Comparison of ENCODE assay signal across 12 cellular contexts in genomic region chr2:69554981-69555380, GRCh38.
A peak's percentile ranks its signal among the peaks of the same experiment; 100 is the strongest.
DNase-seq lines count a peak whose midpoint lies in the region; ATAC-seq, FAIRE-seq and TF ChIP-seq lines count a peak whose summit lies in the region.
"Had no signal": no experiment of that assay in that cellular context is flagged by ENCODE, and none has a peak within 500 bp of the region (broad histone marks: within the 10 kb centered on the region; RNA-seq: fewer than 3 reads in every experiment).

No MANE protein-coding gene starts in this region.

- in situ Hi-C loops in GM12878 (cut with MboI) = loop anchor here (25.0 kb wide), 1 partner anchor 257 kb away; no protein-coding TSS in a partner anchor

- H3K4me1 ChIP-seq in GM12878 (ENCODE audit: control insufficient read depth, insufficient read depth, low read length) = peaks cover 8% of the 10 kb centered on the region
- peaks cover 3 to 28% of the 10 kb centered on the region in 2 donors for H3K4me1 ChIP-seq in naive thymus-derived CD4-positive, alpha-beta T cell (ENCODE audit: control insufficient read depth in 2 of 2, insufficient read depth in 2 of 2, low read length in 2 of 2)

- peak; percentile 54 for ATAC-seq in HG02852 (IDR thresholded peaks at IDR 0.05; ENCODE audit: unreplicated experiment)
- peak; percentile 69 for ATAC-seq in GM12878
- ATAC-seq in naive thymus-derived CD4-positive, alpha-beta T cell = peak; percentile 42
- no peak for ATAC-seq in HG03196 (IDR thresholded peaks at IDR 0.05; ENCODE audit: unreplicated experiment)

- POLR2A ChIA-PET in GM12878 (lab: Charles Lee) = interaction anchor here (0.6 to 0.8 kb wide), 3 partner anchors 29 to 169 kb away, joined by 3 to 4 read pairs (median 3); no protein-coding TSS in a partner anchor
- POLR2A ChIA-PET in naive thymus-derived CD4-positive, alpha-beta T cell (lab: Charles Lee) = interaction anchor here (0.6 to 0.8 kb wide), 2 partner anchors 20 to 89 kb away, joined by 3 to 4 read pairs; no protein-coding TSS in a partner anchor

- no peaks in the 10 kb centered on the region for H3K27me3 Mint-ChIP-seq in naive thymus-derived CD4-positive, alpha-beta T cell

- WGBS in GM12878 (ENCODE audit: insufficient coverage, insufficient replicate concordance, low lambda C conversion rate, missing lambda C conversion rate) = 2% methylated on average over 3 of the region's 3 CpGs

- H3K4me2 ChIP-seq in GM12878 (ENCODE audit: control insufficient read depth, insufficient read depth) = no peak overlapping the region

- CTCF ChIA-PET in GM12878 (lab: Yijun Ruan, JAX) = interaction anchor here (1.1 to 14.4 kb wide), 3 partner anchors 9 to 180 kb away, joined by 4 to 176 read pairs (median 5); partner anchors contain the start of gene NFU1
- CTCF ChIA-PET in naive thymus-derived CD4-positive, alpha-beta T cell (lab: Charles Lee) = interaction anchor here (0.6 to 1.7 kb wide), 6 partner anchors 10 to 262 kb away, joined by 3 to 11 read pairs (median 3); no protein-coding TSS in a partner anchor

- 0 out of 2 replicates have a peak overlapping the region, but pooled peaks have one; percentile 3 for H3K9ac ChIP-seq in GM12878 (ENCODE audit: control insufficient read depth, insufficient read depth, low read length)
- H3K9ac ChIP-seq: GM23248 had no signal

- peak overlapping the region; percentile 18 for H2AFZ ChIP-seq in GM12878 (ENCODE audit: control insufficient read depth, low read depth, low read length)
- H2AFZ ChIP-seq: GM23248 had no signal

- no peaks in the 10 kb centered on the region for H3K9me3 Mint-ChIP-seq in naive thymus-derived CD4-positive, alpha-beta T cell

- no peaks in the 10 kb centered on the region for H3K9me3 ChIP-seq in GM12878 (replicated peaks; ENCODE audit: control insufficient read depth, insufficient read depth, low read length)
- no peaks in the 10 kb centered on the region for H3K9me3 ChIP-seq in naive thymus-derived CD4-positive, alpha-beta T cell (ENCODE audit: control insufficient read depth in 2 of 3, low read length in 3 of 3)

- intact Hi-C loops in GM12878 (cut with micrococcal nuclease; ENCODE audit: unreplicated experiment) = loop anchor here (5.0 kb wide), 2 partner anchors 87 to 262 kb away; partner anchors contain the start of gene AAK1
- intact Hi-C loops in naive thymus-derived CD4-positive, alpha-beta T cell (cut with micrococcal nuclease) = loop anchor here in 1 of 2 donors (5.0 kb wide), 1 partner anchor 87 kb away; the partner anchor contains the start of gene AAK1

- H3K4me1 Mint-ChIP-seq in naive thymus-derived CD4-positive, alpha-beta T cell = peaks cover 42 to 88% (median 81%) of the 10 kb centered on the region in 7 donors

- peak; percentile 22 for DNase-seq in EH (ENCODE audit: low read depth)
- peak; percentile 73 for DNase-seq in GM12878 (ENCODE audit: low read depth, low spot score)
- DNase-seq in naive thymus-derived CD4-positive, alpha-beta T cell = peak in 1 of 9 donors; percentile 24
- no peak for DNase-seq in NCI-H146 (lab: John Stamatoyannopoulos, UW)
- DNase-seq in NCI-H2171 (lab: John Stamatoyannopoulos, UW) = no peak
- no peak for DNase-seq in HT-29 (ENCODE audit: low spot score)
- DNase-seq: EL, GM23248, MM.1S had no signal

- peak; percentile 74 for FAIRE-seq in GM12878 (lab: Jason Lieb, UNC)
- FAIRE-seq: astrocyte had no signal

- H4K20me1 ChIP-seq in GM12878 (ENCODE audit: control insufficient read depth, insufficient read depth) = no peaks in the 10 kb centered on the region

- no peak overlapping the region; the same call in 1 of the 2 replicates for H3K4me3 ChIP-seq in GM12878
- no peak overlapping the region for H3K4me3 ChIP-seq in naive thymus-derived CD4-positive, alpha-beta T cell (ENCODE audit: low read length)
- H3K4me3 ChIP-seq: GM23248 had no signal

- H3K27me3 ChIP-seq in GM12878 (replicated peaks in 1 of 2; ENCODE audit: control insufficient read depth in 2 of 2, insufficient read depth in 2 of 2, low read length in 1 of 2) = no peaks in the 10 kb centered on the region
- H3K27me3 ChIP-seq in naive thymus-derived CD4-positive, alpha-beta T cell (ENCODE audit: control insufficient read depth in 2 of 2, insufficient read depth in 2 of 2, low read length in 2 of 2) = no peaks in the 10 kb centered on the region

- H3K4me3 Mint-ChIP-seq in naive thymus-derived CD4-positive, alpha-beta T cell = peak overlapping the region in 8 of 10 donors; percentile 2 to 63 (median 16)

- TF ChIP-seq POLR2A in GM12878 (IDR thresholded peaks at IDR 0.05; ENCODE audit: low read depth, low read length) = no peak

- H3K79me2 ChIP-seq in GM12878 (ENCODE audit: control insufficient read depth, insufficient read depth, low read length) = peaks cover 4% of the 10 kb centered on the region; the same call in 1 of the 2 replicates

- TF ChIP-seq CTCF in GM12878 (IDR thresholded peaks at IDR 0.05 in 2 of 3, conservative IDR thresholded peaks at IDR 0.05 in 1 of 3; ENCODE audit: control insufficient read depth in 2 of 3, extremely low read depth in 1 of 3, insufficient read depth in 1 of 3, low read depth in 3 of 3, low read length in 3 of 3) = no peak

- H3K36me3 Mint-ChIP-seq in naive thymus-derived CD4-positive, alpha-beta T cell = peaks cover 4 to 46% (median 27%) of the 10 kb centered on the region in 5 donors

- no peak for TF ChIP-seq RAD21 in GM12878 (IDR thresholded peaks at IDR 0.05; ENCODE audit: insufficient read depth, low read depth, low read length)

- peak overlapping the region; percentile 54 for H3K27ac ChIP-seq in GM12878 (ENCODE audit: control insufficient read depth, insufficient read depth)
- peak overlapping the region; percentile 10 for H3K27ac ChIP-seq in naive thymus-derived CD4-positive, alpha-beta T cell (ENCODE audit: low read depth, low read length)
- H3K27ac ChIP-seq: GM23248 had no signal

- SMC1A ChIA-PET in GM12878 (lab: Charles Lee; ENCODE audit: uncharacterized antibody, unreplicated experiment) = interaction anchor here (0.6 to 1.4 kb wide), 16 partner anchors 9 to 341 kb away, joined by 3 to 9 read pairs (median 3); partner anchors contain the start of gene NFU1

- no peak for TF ChIP-seq EP300 in GM12878 (IDR thresholded peaks at IDR 0.05; ENCODE audit: borderline replicate concordance in 1 of 2, control insufficient read depth in 1 of 2, low read depth in 2 of 2, low read length in 2 of 2)

- H3K36me3 ChIP-seq in GM12878 (ENCODE audit: control insufficient read depth in 2 of 2, insufficient read depth in 2 of 2, low read length in 1 of 2) = peaks cover 0 to 2% of the 10 kb centered on the region in 2 experiments; a peak in 2 of 4 replicates
- peaks cover 0 to 8% (median 7%) of the 10 kb centered on the region in 3 experiments for H3K36me3 ChIP-seq in naive thymus-derived CD4-positive, alpha-beta T cell (ENCODE audit: control insufficient read depth in 2 of 3, insufficient read depth in 3 of 3, low read length in 3 of 3)

- RAD21 ChIA-PET in GM12878 (lab: Charles Lee; ENCODE audit: unreplicated experiment) = interaction anchor here (0.8 to 1.8 kb wide), 9 partner anchors 10 to 180 kb away, joined by 3 to 7 read pairs (median 4); partner anchors contain the start of gene NFU1

- peak overlapping the region; percentile 1 to 81 (median 44) for H3K27ac Mint-ChIP-seq in naive thymus-derived CD4-positive, alpha-beta T cell

- BruUV-seq in GM12878 (replicated peaks; lab: Mats Ljungman, UMichigan) = no TSS peak

TF ChIP-seq in GM12878, 131 proteins besides CTCF, POLR2A, EP300 and RAD21 (continues in another document):
- TF ChIP-seq ZNF592 (IDR thresholded peaks at IDR 0.05) (no peak), SP1 (IDR thresholded peaks at IDR 0.05; ENCODE audit: low read depth, low read length) (no peak), SIN3A (IDR thresholded peaks at IDR 0.05; ENCODE audit: low read depth, low read length) (no peak), PAX5 (IDR thresholded peaks at IDR 0.05; ENCODE audit: borderline replicate concordance, low read depth, low read length) (peak; percentile 43; the same call in 1 of the 2 replicates), RAD51 (IDR thresholded peaks at IDR 0.05) (peak; percentile 34; the same call in 1 of the 2 replicates), SPI1 (IDR thresholded peaks at IDR 0.05; ENCODE audit: borderline replicate concordance, insufficient read depth, low read depth, low read length) (peak; percentile 29; the same call in 1 of the 2 replicates)
- TF ChIP-seq, protein P1, sequence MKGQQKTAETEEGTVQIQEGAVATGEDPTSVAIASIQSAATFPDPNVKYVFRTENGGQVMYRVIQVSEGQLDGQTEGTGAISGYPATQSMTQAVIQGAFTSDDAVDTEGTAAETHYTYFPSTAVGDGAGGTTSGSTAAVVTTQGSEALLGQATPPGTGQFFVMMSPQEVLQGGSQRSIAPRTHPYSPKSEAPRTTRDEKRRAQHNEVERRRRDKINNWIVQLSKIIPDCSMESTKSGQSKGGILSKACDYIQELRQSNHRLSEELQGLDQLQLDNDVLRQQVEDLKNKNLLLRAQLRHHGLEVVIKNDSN (IDR thresholded peaks at IDR 0.05; ENCODE audit: borderline replicate concordance, extremely low read length, insufficient read depth, low read depth, low read length) = peak; percentile 51

Comparison
In these comparisons a context has a peak if more than half of its experiments do, and no peak if none do; other contexts are left out.
1. DNase-seq: peak in EH (single experiment) and GM12878 (single experiment); none in NCI-H146 (single experiment), NCI-H2171 (single experiment) and HT-29 (single experiment).